ENCODE assay signal across 30 cellular contexts in the genomic region with DNA sequence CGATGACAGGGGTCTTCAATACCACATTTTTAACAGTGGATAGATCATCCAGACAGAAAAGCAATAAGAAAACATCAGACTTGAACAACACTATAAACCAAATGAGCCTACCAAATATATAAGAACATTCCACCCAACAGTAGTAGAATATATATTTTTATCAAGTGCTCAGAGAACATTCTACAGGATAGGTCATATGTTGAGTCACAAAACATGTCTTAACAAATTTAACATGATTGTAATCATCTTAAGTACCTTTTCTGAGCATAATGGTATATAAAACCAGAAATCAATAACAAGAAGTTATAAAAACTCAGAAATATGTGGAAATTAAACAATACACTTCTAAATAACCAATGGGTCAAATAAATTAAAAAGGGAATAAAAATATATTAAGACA.
"Had no signal": no experiment of that assay in that cellular context is flagged by ENCODE, and none has a peak within 500 bp of the region (broad histone marks: within the 10 kb centered on the region; RNA-seq: fewer than 3 reads in every experiment).

No MANE protein-coding gene starts in this region.

- H3K4me1 Mint-ChIP-seq: activated CD4-positive, alpha-beta T cell treated with anti-CD3 and anti-CD28 coated beads for 36 hours; activated CD4-positive, alpha-beta T cell treated with anti-CD3 and anti-CD28 coated beads, Interleukin-2, amount 10 ng/mL, durations not matched to agents 24 days and 14 days; activated CD8-positive, alpha-beta memory T cell treated with anti-CD3 and anti-CD28 coated beads, Interleukin-2, amount 10 ng/mL, durations not matched to agents 7 days and 5 days; activated naive CD4-positive, alpha-beta T cell treated with anti-CD3 and anti-CD28 coated beads, Interleukin-2, amount 50 U/mL, for 24 hours; activated naive CD8-positive, alpha-beta T cell treated with anti-CD3 and anti-CD28 coated beads for 36 hours; activated naive CD8-positive, alpha-beta T cell treated with anti-CD3 and anti-CD28 coated beads, Interleukin-2, amount 50 U/mL, for 24 hours; central memory CD8-positive, alpha-beta T cell had no signal

- H3K4me3 Mint-ChIP-seq: activated CD4-positive, alpha-beta memory T cell treated with anti-CD3 and anti-CD28 coated beads for 36 hours; activated CD4-positive, alpha-beta T cell treated with anti-CD3 and anti-CD28 coated beads for 36 hours; activated CD4-positive, alpha-beta T cell treated with anti-CD3 and anti-CD28 coated beads, Interleukin-2, amount 10 ng/mL, durations not matched to agents 24 days and 14 days; activated CD8-positive, alpha-beta memory T cell treated with anti-CD3 and anti-CD28 coated beads, Interleukin-2, amount 10 ng/mL, durations not matched to agents 7 days and 5 days; activated CD8-positive, alpha-beta T cell treated with anti-CD3 and anti-CD28 coated beads, Interleukin-2, amount 10 ng/mL, durations not matched to agents 7 days and 5 days; activated naive CD4-positive, alpha-beta T cell treated with anti-CD3 and anti-CD28 coated beads for 36 hours; activated naive CD4-positive, alpha-beta T cell treated with anti-CD3 and anti-CD28 coated beads, Interleukin-2, amount 50 U/mL, for 24 hours; activated naive CD8-positive, alpha-beta T cell treated with anti-CD3 and anti-CD28 coated beads for 36 hours; activated naive CD8-positive, alpha-beta T cell treated with anti-CD3 and anti-CD28 coated beads, Interleukin-2, amount 50 U/mL, for 24 hours; activated T-helper 1 cell treated with anti-CD3 and anti-CD28 coated beads, Interleukin-12 subunit alpha, Interleukin-12 subunit beta, Interleukin-2, Interleukin-4 antibody, amounts not matched to agents 30 ng/mL and 10 ng/mL and 1 ng/mL, durations not matched to agents 14 hours and 24 hours and 36 hours; central memory CD8-positive, alpha-beta T cell; dendritic cell treated with granulocyte-macrophage colony-stimulating factor and Interleukin-4, amounts not matched to agents 40 ng/mL and 50 ng/mL, for 4 days; effector memory CD8-positive, alpha-beta T cell had no signal

- ATAC-seq: activated CD4-positive, alpha-beta T cell treated with anti-CD3 and anti-CD28 coated beads for 36 hours; activated CD8-positive, alpha-beta memory T cell treated with anti-CD3 and anti-CD28 coated beads, Interleukin-2, amount 10 ng/mL, durations not matched to agents 7 days and 5 days; activated CD8-positive, alpha-beta T cell treated with anti-CD3 and anti-CD28 coated beads, Interleukin-2, amount 10 ng/mL, durations not matched to agents 7 days and 5 days; activated naive CD8-positive, alpha-beta T cell treated with anti-CD3 and anti-CD28 coated beads, Interleukin-2, amount 50 U/mL, for 24 hours; body of pancreas; effector memory CD8-positive, alpha-beta T cell had no signal

- H3K27ac ChIP-seq: adrenal gland, body of pancreas, coronary artery, dorsolateral prefrontal cortex, epithelial cell of prostate, esophagus squamous epithelium had no signal

- H3K4me3 ChIP-seq: adrenal gland, body of pancreas, coronary artery, dorsolateral prefrontal cortex, esophagus squamous epithelium had no signal

- DNase-seq: activated CD4-positive, alpha-beta memory T cell treated with anti-CD3 and anti-CD28 coated beads for 36 hours; activated CD4-positive, alpha-beta T cell treated with anti-CD3 and anti-CD28 coated beads for 36 hours; activated CD4-positive, alpha-beta T cell treated with anti-CD3 and anti-CD28 coated beads, Interleukin-2, amount 10 ng/mL, durations not matched to agents 24 days and 14 days; activated CD4-positive, CD25-positive, alpha-beta regulatory T cell; activated CD4-positive, CD25-positive, alpha-beta regulatory T cell treated with anti-CD3 and anti-CD28 coated beads, Interleukin-2, amount 50 U/mL, for 72 hours; activated CD8-positive, alpha-beta memory T cell treated with anti-CD3 and anti-CD28 coated beads, Interleukin-2, amount 10 ng/mL, durations not matched to agents 7 days and 5 days; activated CD8-positive, alpha-beta memory T cell treated with anti-CD3 and anti-CD28 coated beads, Interleukin-2, amount 50 U/mL, for 4 hours; activated CD8-positive, alpha-beta T cell treated with anti-CD3 and anti-CD28 coated beads, Interleukin-2, amount 10 ng/mL, durations not matched to agents 7 days and 5 days; activated effector memory CD4-positive, alpha-beta T cell treated with anti-CD3 and anti-CD28 coated beads, Interleukin-2, amount 50 U/mL, for 16 hours; activated naive CD4-positive, alpha-beta T cell treated with anti-CD3 and anti-CD28 coated beads for 36 hours; activated naive CD8-positive, alpha-beta T cell treated with anti-CD3 and anti-CD28 coated beads for 36 hours; activated naive CD8-positive, alpha-beta T cell treated with anti-CD3 and anti-CD28 coated beads, Interleukin-2, amount 50 U/mL, for 24 hours; activated T-cell treated with anti-CD3 and anti-CD28 coated beads, Interleukin-2, amount 50 U/mL, for 1 hour; activated T-cell treated with anti-CD3 and anti-CD28 coated beads, Interleukin-2, amount 50 U/mL, for 48 hours; adrenal gland; amygdala; aorta; body of pancreas; dorsolateral prefrontal cortex; effector memory CD8-positive, alpha-beta T cell; esophagus squamous epithelium; head of caudate nucleus; T-helper 2 cell had no signal

- H3K9me3 Mint-ChIP-seq: activated CD4-positive, alpha-beta memory T cell treated with anti-CD3 and anti-CD28 coated beads for 36 hours; activated naive CD4-positive, alpha-beta T cell treated with anti-CD3 and anti-CD28 coated beads for 36 hours; activated T-helper 2 cell treated with anti-CD3 and anti-CD28 coated beads, Interferon-gamma antibody, Interleukin-2, Interleukin-4, amounts not matched to agents 10 μg/mL and 5 μg/mL and 100 μg/mL, durations not matched to agents 14 hours and 24 hours and 36 hours; effector memory CD8-positive, alpha-beta T cell had no signal

- H3K9me3 ChIP-seq: adrenal gland, body of pancreas, esophagus squamous epithelium had no signal

- H3K36me3 ChIP-seq: adrenal gland, esophagus squamous epithelium had no signal

- H3K27me3 Mint-ChIP-seq: activated CD4-positive, alpha-beta memory T cell treated with anti-CD3 and anti-CD28 coated beads for 36 hours; activated CD4-positive, alpha-beta T cell treated with anti-CD3 and anti-CD28 coated beads for 36 hours; activated CD4-positive, alpha-beta T cell treated with anti-CD3 and anti-CD28 coated beads, Interleukin-2, amount 10 ng/mL, durations not matched to agents 24 days and 14 days; activated CD8-positive, alpha-beta memory T cell treated with anti-CD3 and anti-CD28 coated beads, Interleukin-2, amount 10 ng/mL, durations not matched to agents 7 days and 5 days; activated naive CD4-positive, alpha-beta T cell treated with anti-CD3 and anti-CD28 coated beads, Interleukin-2, amount 50 U/mL, for 24 hours; activated naive CD8-positive, alpha-beta T cell treated with anti-CD3 and anti-CD28 coated beads for 36 hours; activated naive CD8-positive, alpha-beta T cell treated with anti-CD3 and anti-CD28 coated beads, Interleukin-2, amount 50 U/mL, for 24 hours; central memory CD8-positive, alpha-beta T cell; dendritic cell treated with granulocyte-macrophage colony-stimulating factor and Interleukin-4, amounts not matched to agents 40 ng/mL and 50 ng/mL, for 4 days; effector memory CD8-positive, alpha-beta T cell had no signal

- H3K4me1 ChIP-seq: adrenal gland, body of pancreas, esophagus squamous epithelium had no signal

- H3K36me3 Mint-ChIP-seq: activated CD4-positive, alpha-beta memory T cell treated with anti-CD3 and anti-CD28 coated beads for 36 hours had no signal

- H3K27me3 ChIP-seq: adrenal gland, body of pancreas, dorsolateral prefrontal cortex, esophagus squamous epithelium had no signal

- H3K27ac Mint-ChIP-seq: activated CD4-positive, alpha-beta memory T cell treated with anti-CD3 and anti-CD28 coated beads for 36 hours; activated CD4-positive, alpha-beta T cell treated with anti-CD3 and anti-CD28 coated beads for 36 hours; activated CD4-positive, alpha-beta T cell treated with anti-CD3 and anti-CD28 coated beads, Interleukin-2, amount 10 ng/mL, durations not matched to agents 24 days and 14 days; activated CD8-positive, alpha-beta memory T cell treated with anti-CD3 and anti-CD28 coated beads, Interleukin-2, amount 10 ng/mL, durations not matched to agents 7 days and 5 days; activated CD8-positive, alpha-beta T cell treated with anti-CD3 and anti-CD28 coated beads, Interleukin-2, amount 10 ng/mL, durations not matched to agents 7 days and 5 days; activated naive CD4-positive, alpha-beta T cell treated with anti-CD3 and anti-CD28 coated beads for 36 hours; activated naive CD4-positive, alpha-beta T cell treated with anti-CD3 and anti-CD28 coated beads, Interleukin-2, amount 50 U/mL, for 24 hours; activated naive CD8-positive, alpha-beta T cell treated with anti-CD3 and anti-CD28 coated beads for 36 hours; activated naive CD8-positive, alpha-beta T cell treated with anti-CD3 and anti-CD28 coated beads, Interleukin-2, amount 50 U/mL, for 24 hours; activated T-helper 1 cell treated with anti-CD3 and anti-CD28 coated beads, Interleukin-12 subunit alpha, Interleukin-12 subunit beta, Interleukin-2, Interleukin-4 antibody, amounts not matched to agents 30 ng/mL and 10 ng/mL and 1 ng/mL, durations not matched to agents 14 hours and 24 hours and 36 hours; activated T-helper 2 cell treated with anti-CD3 and anti-CD28 coated beads, Interferon-gamma antibody, Interleukin-2, Interleukin-4, amounts not matched to agents 10 μg/mL and 5 μg/mL and 100 μg/mL, durations not matched to agents 14 hours and 24 hours and 36 hours; dendritic cell treated with granulocyte-macrophage colony-stimulating factor and Interleukin-4, amounts not matched to agents 40 ng/mL and 50 ng/mL, for 4 days; effector memory CD8-positive, alpha-beta T cell had no signal
